Comparison of ENCODE assay signal across 1 cellular context in the genomic region with DNA sequence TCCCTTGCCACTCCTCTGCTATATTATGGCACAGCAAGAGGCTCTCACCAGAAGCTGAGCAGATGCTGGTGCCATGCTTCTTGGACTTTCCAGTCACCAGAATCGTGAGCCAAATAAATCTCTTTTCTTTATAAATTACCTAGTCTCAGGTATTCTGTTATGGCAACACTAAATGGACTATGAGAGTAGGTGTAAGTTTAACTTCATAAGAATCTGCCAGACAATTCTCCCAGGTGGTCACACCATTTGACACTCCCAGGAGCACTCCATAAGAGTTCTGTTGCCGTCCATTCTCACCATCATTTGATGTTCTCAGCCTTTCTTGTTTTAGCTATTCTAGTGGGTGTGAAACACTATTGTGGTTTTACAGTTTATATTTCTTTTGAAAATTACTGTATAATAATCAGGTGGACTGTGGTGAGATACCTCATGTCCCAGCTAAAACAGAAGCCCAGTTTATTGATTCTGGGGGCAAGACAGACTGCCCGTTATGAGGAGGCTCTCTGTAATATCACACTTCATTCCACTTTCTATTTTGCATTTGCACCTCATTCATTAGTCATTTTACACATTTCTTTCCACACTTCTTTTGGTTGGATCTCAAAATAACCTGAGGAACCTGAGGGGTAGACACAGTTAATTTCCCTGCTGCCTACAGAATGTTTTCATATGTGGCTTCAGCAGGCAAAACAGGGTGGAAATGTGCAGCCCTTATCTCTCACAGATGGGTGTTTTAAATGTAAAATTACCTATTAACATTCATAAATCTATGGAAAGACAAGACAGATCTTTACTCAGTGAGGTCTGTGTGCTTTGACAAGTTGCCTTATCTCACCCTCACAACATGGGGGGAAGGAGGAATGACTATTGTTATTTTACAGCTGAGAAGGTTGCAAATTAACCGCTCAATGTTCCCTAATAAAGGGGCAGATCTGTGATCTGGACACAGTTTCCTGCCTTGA.
TF ChIP-seq lines count a peak whose summit lies in the region.

No MANE protein-coding gene starts in this region.

TF ChIP-seq in K562, 482 proteins besides CTCF, POLR2A, EP300 and RAD21 (continued from another document and continues in another):
- TF ChIP-seq ZNF146 (CRISPR knock-in tag; IDR thresholded peaks at IDR 0.05; ENCODE audit: unreplicated experiment) (no peak), SIX5 (IDR thresholded peaks at IDR 0.05; ENCODE audit: borderline replicate concordance in 1 of 2, insufficient read depth in 1 of 2, low read depth in 1 of 2, low read length in 2 of 2) (no peak), MEF2D (tag; conservative IDR thresholded peaks at IDR 0.05; ENCODE audit: low read depth) (0 out of 2 replicates have a peak, but pooled peaks have one; percentile 53), ZFX (CRISPR knock-in tag; IDR thresholded peaks at IDR 0.05) (no peak), ZC3H4 (CRISPR knock-in tag; IDR thresholded peaks at IDR 0.05; ENCODE audit: borderline replicate concordance) (no peak), ZNF408 (CRISPR knock-in tag; IDR thresholded peaks at IDR 0.05; ENCODE audit: low read depth) (no peak), SMARCB1 (IDR thresholded peaks at IDR 0.05; ENCODE audit: insufficient read length, low read depth) (no peak), ZNF699 (CRISPR knock-in tag; IDR thresholded peaks at IDR 0.05; ENCODE audit: insufficient replicate concordance) (no peak), ARHGAP35 (IDR thresholded peaks at IDR 0.05; ENCODE audit: partially characterized antibody) (no peak), TCF7 (IDR thresholded peaks at IDR 0.05; ENCODE audit: borderline replicate concordance) (peak; percentile 76; the same call in 1 of the 2 replicates), ZNF316 (IDR thresholded peaks at IDR 0.05) (peak; percentile 76), ESRRA (IDR thresholded peaks at IDR 0.05; ENCODE audit: borderline replicate concordance, low read depth) (no peak; the same call in 1 of the 2 replicates), FIP1L1 (IDR thresholded peaks at IDR 0.05; ENCODE audit: low read depth, low read length, poor library complexity, severe bottlenecking) (no peak), STAT5A (IDR thresholded peaks at IDR 0.05; ENCODE audit: borderline replicate concordance, low read length) (peak; percentile 96), CHD4 (IDR thresholded peaks at IDR 0.05; ENCODE audit: insufficient read depth, insufficient replicate concordance, low read depth, low read length, poor library complexity, severe bottlenecking) (no peak), ILF3 (IDR thresholded peaks at IDR 0.05; ENCODE audit: borderline replicate concordance) (no peak), KLF16 (IDR thresholded peaks at IDR 0.05) (peak; percentile 97), ZNF121 (CRISPR knock-in tag; conservative IDR thresholded peaks at IDR 0.05) (no peak)
- TF ChIP-seq, protein P1, sequence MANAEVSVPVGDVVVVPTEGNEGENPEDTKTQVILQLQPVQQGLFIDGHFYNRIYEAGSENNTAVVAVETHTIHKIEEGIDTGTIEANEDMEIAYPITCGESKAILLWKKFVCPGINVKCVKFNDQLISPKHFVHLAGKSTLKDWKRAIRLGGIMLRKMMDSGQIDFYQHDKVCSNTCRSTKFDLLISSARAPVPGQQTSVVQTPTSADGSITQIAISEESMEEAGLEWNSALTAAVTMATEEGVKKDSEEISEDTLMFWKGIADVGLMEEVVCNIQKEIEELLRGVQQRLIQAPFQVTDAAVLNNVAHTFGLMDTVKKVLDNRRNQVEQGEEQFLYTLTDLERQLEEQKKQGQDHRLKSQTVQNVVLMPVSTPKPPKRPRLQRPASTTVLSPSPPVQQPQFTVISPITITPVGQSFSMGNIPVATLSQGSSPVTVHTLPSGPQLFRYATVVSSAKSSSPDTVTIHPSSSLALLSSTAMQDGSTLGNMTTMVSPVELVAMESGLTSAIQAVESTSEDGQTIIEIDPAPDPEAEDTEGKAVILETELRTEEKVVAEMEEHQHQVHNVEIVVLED (CRISPR knock-in tag; IDR thresholded peaks at IDR 0.05) = no peak
- TF ChIP-seq, protein P2, sequence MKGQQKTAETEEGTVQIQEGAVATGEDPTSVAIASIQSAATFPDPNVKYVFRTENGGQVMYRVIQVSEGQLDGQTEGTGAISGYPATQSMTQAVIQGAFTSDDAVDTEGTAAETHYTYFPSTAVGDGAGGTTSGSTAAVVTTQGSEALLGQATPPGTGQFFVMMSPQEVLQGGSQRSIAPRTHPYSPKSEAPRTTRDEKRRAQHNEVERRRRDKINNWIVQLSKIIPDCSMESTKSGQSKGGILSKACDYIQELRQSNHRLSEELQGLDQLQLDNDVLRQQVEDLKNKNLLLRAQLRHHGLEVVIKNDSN (CRISPR knock-in tag; IDR thresholded peaks at IDR 0.05) = no peak
- TF ChIP-seq, protein P3, sequence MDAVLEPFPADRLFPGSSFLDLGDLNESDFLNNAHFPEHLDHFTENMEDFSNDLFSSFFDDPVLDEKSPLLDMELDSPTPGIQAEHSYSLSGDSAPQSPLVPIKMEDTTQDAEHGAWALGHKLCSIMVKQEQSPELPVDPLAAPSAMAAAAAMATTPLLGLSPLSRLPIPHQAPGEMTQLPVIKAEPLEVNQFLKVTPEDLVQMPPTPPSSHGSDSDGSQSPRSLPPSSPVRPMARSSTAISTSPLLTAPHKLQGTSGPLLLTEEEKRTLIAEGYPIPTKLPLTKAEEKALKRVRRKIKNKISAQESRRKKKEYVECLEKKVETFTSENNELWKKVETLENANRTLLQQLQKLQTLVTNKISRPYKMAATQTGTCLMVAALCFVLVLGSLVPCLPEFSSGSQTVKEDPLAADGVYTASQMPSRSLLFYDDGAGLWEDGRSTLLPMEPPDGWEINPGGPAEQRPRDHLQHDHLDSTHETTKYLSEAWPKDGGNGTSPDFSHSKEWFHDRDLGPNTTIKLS (IDR thresholded peaks at IDR 0.05; ENCODE audit: borderline replicate concordance, low read depth) = peak; percentile 69; the same call in 1 of the 2 replicates
- TF ChIP-seq, protein P4, sequence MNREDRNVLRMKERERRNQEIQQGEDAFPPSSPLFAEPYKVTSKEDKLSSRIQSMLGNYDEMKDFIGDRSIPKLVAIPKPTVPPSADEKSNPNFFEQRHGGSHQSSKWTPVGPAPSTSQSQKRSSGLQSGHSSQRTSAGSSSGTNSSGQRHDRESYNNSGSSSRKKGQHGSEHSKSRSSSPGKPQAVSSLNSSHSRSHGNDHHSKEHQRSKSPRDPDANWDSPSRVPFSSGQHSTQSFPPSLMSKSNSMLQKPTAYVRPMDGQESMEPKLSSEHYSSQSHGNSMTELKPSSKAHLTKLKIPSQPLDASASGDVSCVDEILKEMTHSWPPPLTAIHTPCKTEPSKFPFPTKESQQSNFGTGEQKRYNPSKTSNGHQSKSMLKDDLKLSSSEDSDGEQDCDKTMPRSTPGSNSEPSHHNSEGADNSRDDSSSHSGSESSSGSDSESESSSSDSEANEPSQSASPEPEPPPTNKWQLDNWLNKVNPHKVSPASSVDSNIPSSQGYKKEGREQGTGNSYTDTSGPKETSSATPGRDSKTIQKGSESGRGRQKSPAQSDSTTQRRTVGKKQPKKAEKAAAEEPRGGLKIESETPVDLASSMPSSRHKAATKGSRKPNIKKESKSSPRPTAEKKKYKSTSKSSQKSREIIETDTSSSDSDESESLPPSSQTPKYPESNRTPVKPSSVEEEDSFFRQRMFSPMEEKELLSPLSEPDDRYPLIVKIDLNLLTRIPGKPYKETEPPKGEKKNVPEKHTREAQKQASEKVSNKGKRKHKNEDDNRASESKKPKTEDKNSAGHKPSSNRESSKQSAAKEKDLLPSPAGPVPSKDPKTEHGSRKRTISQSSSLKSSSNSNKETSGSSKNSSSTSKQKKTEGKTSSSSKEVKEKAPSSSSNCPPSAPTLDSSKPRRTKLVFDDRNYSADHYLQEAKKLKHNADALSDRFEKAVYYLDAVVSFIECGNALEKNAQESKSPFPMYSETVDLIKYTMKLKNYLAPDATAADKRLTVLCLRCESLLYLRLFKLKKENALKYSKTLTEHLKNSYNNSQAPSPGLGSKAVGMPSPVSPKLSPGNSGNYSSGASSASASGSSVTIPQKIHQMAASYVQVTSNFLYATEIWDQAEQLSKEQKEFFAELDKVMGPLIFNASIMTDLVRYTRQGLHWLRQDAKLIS (CRISPR knock-in tag; IDR thresholded peaks at IDR 0.05) = no peak
- TF ChIP-seq, protein P5, sequence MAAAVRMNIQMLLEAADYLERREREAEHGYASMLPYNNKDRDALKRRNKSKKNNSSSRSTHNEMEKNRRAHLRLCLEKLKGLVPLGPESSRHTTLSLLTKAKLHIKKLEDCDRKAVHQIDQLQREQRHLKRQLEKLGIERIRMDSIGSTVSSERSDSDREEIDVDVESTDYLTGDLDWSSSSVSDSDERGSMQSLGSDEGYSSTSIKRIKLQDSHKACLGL (CRISPR knock-in tag; IDR thresholded peaks at IDR 0.05; ENCODE audit: borderline replicate concordance, poor library complexity, severe bottlenecking) = no peak
- TF ChIP-seq, protein P6, sequence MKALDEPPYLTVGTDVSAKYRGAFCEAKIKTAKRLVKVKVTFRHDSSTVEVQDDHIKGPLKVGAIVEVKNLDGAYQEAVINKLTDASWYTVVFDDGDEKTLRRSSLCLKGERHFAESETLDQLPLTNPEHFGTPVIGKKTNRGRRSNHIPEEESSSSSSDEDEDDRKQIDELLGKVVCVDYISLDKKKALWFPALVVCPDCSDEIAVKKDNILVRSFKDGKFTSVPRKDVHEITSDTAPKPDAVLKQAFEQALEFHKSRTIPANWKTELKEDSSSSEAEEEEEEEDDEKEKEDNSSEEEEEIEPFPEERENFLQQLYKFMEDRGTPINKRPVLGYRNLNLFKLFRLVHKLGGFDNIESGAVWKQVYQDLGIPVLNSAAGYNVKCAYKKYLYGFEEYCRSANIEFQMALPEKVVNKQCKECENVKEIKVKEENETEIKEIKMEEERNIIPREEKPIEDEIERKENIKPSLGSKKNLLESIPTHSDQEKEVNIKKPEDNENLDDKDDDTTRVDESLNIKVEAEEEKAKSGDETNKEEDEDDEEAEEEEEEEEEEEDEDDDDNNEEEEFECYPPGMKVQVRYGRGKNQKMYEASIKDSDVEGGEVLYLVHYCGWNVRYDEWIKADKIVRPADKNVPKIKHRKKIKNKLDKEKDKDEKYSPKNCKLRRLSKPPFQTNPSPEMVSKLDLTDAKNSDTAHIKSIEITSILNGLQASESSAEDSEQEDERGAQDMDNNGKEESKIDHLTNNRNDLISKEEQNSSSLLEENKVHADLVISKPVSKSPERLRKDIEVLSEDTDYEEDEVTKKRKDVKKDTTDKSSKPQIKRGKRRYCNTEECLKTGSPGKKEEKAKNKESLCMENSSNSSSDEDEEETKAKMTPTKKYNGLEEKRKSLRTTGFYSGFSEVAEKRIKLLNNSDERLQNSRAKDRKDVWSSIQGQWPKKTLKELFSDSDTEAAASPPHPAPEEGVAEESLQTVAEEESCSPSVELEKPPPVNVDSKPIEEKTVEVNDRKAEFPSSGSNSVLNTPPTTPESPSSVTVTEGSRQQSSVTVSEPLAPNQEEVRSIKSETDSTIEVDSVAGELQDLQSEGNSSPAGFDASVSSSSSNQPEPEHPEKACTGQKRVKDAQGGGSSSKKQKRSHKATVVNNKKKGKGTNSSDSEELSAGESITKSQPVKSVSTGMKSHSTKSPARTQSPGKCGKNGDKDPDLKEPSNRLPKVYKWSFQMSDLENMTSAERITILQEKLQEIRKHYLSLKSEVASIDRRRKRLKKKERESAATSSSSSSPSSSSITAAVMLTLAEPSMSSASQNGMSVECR (CRISPR knock-in tag; IDR thresholded peaks at IDR 0.05) = no peak; the same call in 1 of the 2 replicates
- TF ChIP-seq, protein P7, sequence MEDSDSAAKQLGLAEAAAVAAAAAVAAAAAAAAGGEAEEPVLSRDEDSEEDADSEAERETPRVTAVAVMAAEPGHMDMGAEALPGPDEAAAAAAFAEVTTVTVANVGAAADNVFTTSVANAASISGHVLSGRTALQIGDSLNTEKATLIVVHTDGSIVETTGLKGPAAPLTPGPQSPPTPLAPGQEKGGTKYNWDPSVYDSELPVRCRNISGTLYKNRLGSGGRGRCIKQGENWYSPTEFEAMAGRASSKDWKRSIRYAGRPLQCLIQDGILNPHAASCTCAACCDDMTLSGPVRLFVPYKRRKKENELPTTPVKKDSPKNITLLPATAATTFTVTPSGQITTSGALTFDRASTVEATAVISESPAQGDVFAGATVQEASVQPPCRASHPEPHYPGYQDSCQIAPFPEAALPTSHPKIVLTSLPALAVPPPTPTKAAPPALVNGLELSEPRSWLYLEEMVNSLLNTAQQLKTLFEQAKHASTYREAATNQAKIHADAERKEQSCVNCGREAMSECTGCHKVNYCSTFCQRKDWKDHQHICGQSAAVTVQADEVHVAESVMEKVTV (CRISPR knock-in tag; IDR thresholded peaks at IDR 0.05) = no peak; the same call in 1 of the 2 replicates
